1 cellular context compared by ENCODE assay signal in the genomic region with DNA sequence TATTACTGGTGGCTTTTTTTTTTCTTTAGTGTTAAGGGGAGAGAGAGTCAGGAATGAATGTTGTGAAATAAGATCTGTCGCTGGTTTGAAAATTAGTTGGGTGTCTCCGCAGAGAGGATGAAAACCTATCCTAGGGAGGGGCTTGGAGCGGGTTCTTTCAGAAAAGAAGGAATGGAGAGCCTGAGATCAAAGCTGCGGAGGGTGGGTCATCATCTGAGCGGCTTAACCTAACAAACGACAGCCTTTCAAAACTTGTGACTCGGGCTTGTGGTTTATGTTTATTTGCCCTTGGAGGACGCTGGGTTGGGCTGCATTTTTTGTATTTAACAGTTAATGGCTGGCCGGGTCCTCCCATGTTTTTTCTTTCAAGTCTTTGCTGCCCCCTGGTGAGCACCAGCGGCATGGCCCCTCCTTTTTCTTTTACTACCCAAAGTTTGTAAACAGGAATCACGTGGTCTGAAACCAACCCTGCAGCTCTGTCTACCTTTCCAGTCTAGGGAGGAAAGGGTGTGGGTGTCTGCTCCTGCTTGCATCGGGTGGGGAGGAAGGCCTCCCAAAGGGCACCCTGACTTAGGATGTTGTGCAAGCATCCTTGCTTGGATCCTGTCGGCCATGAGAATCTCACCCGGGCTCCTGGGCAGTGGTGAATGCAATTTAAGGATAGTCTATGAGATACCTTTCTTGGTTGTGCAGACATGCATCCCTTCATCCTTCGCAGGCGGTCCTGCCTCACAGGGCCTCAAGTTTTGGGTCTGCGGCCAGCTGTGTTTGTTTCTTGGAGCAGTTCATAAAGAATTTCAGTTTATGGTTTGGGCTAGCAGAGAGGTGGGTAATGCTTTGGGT.
A peak's percentile ranks its signal among the peaks of the same experiment; 100 is the strongest.
TF ChIP-seq lines count a peak whose summit lies in the region.

No MANE protein-coding gene starts in this region.

TF ChIP-seq in HEK293, 187 proteins besides CTCF, POLR2A, EP300 and RAD21 (continued from another document):
- TF ChIP-seq, protein P1, sequence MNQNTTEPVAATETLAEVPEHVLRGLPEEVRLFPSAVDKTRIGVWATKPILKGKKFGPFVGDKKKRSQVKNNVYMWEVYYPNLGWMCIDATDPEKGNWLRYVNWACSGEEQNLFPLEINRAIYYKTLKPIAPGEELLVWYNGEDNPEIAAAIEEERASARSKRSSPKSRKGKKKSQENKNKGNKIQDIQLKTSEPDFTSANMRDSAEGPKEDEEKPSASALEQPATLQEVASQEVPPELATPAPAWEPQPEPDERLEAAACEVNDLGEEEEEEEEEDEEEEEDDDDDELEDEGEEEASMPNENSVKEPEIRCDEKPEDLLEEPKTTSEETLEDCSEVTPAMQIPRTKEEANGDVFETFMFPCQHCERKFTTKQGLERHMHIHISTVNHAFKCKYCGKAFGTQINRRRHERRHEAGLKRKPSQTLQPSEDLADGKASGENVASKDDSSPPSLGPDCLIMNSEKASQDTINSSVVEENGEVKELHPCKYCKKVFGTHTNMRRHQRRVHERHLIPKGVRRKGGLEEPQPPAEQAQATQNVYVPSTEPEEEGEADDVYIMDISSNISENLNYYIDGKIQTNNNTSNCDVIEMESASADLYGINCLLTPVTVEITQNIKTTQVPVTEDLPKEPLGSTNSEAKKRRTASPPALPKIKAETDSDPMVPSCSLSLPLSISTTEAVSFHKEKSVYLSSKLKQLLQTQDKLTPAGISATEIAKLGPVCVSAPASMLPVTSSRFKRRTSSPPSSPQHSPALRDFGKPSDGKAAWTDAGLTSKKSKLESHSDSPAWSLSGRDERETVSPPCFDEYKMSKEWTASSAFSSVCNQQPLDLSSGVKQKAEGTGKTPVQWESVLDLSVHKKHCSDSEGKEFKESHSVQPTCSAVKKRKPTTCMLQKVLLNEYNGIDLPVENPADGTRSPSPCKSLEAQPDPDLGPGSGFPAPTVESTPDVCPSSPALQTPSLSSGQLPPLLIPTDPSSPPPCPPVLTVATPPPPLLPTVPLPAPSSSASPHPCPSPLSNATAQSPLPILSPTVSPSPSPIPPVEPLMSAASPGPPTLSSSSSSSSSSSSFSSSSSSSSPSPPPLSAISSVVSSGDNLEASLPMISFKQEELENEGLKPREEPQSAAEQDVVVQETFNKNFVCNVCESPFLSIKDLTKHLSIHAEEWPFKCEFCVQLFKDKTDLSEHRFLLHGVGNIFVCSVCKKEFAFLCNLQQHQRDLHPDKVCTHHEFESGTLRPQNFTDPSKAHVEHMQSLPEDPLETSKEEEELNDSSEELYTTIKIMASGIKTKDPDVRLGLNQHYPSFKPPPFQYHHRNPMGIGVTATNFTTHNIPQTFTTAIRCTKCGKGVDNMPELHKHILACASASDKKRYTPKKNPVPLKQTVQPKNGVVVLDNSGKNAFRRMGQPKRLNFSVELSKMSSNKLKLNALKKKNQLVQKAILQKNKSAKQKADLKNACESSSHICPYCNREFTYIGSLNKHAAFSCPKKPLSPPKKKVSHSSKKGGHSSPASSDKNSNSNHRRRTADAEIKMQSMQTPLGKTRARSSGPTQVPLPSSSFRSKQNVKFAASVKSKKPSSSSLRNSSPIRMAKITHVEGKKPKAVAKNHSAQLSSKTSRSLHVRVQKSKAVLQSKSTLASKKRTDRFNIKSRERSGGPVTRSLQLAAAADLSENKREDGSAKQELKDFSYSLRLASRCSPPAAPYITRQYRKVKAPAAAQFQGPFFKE (tag by site-specific recombination; IDR thresholded peaks at IDR 0.05; ENCODE audit: borderline replicate concordance): no peak
- TF ChIP-seq, protein P2, sequence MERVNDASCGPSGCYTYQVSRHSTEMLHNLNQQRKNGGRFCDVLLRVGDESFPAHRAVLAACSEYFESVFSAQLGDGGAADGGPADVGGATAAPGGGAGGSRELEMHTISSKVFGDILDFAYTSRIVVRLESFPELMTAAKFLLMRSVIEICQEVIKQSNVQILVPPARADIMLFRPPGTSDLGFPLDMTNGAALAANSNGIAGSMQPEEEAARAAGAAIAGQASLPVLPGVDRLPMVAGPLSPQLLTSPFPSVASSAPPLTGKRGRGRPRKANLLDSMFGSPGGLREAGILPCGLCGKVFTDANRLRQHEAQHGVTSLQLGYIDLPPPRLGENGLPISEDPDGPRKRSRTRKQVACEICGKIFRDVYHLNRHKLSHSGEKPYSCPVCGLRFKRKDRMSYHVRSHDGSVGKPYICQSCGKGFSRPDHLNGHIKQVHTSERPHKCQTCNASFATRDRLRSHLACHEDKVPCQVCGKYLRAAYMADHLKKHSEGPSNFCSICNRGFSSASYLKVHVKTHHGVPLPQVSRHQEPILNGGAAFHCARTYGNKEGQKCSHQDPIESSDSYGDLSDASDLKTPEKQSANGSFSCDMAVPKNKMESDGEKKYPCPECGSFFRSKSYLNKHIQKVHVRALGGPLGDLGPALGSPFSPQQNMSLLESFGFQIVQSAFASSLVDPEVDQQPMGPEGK (tag by site-specific recombination; IDR thresholded peaks at IDR 0.05): peak; percentile 84
- TF ChIP-seq ZNF274 (IDR thresholded peaks at IDR 0.05; ENCODE audit: low read length) (no peak), ZNF274 (tag by site-specific recombination; IDR thresholded peaks at IDR 0.05; ENCODE audit: borderline replicate concordance) (no peak), ZNF138 (tag by site-specific recombination; IDR thresholded peaks at IDR 0.05; ENCODE audit: borderline replicate concordance) (no peak), PRDM1 (tag by site-specific recombination; IDR thresholded peaks at IDR 0.05) (no peak; the same call in 1 of the 2 replicates), OVOL3 (tag by site-specific recombination; IDR thresholded peaks at IDR 0.05) (0 out of 2 replicates have a peak, but pooled peaks have one; percentile 6), ZXDB (tag by site-specific recombination; IDR thresholded peaks at IDR 0.05) (peak; percentile 85), SP3 (tag by site-specific recombination; IDR thresholded peaks at IDR 0.05) (peak; percentile 56), ZEB2 (tag by site-specific recombination; IDR thresholded peaks at IDR 0.05) (peak; percentile 87), ZNF324 (tag by site-specific recombination; IDR thresholded peaks at IDR 0.05) (peak; percentile 57), ZNF660 (tag by site-specific recombination; IDR thresholded peaks at IDR 0.05) (peak; percentile 100), FEZF1 (tag by site-specific recombination; IDR thresholded peaks at IDR 0.05) (peak; percentile 71), ZNF184 (tag by site-specific recombination; IDR thresholded peaks at IDR 0.05) (no peak), WT1 (tag by site-specific recombination; IDR thresholded peaks at IDR 0.05) (peak; percentile 94), ZNF561 (tag by site-specific recombination; IDR thresholded peaks at IDR 0.05; ENCODE audit: borderline replicate concordance) (peak; percentile 89), ZNF629 (tag by site-specific recombination; IDR thresholded peaks at IDR 0.05) (peak; percentile 79), ZNF830 (tag by site-specific recombination; IDR thresholded peaks at IDR 0.05; ENCODE audit: low read depth) (no peak), KLF7 (tag by site-specific recombination; IDR thresholded peaks at IDR 0.05; ENCODE audit: borderline replicate concordance) (peak; percentile 91; the same call in 1 of the 2 replicates)
- TF ChIP-seq, protein P3, sequence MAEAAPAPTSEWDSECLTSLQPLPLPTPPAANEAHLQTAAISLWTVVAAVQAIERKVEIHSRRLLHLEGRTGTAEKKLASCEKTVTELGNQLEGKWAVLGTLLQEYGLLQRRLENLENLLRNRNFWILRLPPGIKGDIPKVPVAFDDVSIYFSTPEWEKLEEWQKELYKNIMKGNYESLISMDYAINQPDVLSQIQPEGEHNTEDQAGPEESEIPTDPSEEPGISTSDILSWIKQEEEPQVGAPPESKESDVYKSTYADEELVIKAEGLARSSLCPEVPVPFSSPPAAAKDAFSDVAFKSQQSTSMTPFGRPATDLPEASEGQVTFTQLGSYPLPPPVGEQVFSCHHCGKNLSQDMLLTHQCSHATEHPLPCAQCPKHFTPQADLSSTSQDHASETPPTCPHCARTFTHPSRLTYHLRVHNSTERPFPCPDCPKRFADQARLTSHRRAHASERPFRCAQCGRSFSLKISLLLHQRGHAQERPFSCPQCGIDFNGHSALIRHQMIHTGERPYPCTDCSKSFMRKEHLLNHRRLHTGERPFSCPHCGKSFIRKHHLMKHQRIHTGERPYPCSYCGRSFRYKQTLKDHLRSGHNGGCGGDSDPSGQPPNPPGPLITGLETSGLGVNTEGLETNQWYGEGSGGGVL (tag by site-specific recombination; IDR thresholded peaks at IDR 0.05): peak; percentile 69
- TF ChIP-seq, protein P4, sequence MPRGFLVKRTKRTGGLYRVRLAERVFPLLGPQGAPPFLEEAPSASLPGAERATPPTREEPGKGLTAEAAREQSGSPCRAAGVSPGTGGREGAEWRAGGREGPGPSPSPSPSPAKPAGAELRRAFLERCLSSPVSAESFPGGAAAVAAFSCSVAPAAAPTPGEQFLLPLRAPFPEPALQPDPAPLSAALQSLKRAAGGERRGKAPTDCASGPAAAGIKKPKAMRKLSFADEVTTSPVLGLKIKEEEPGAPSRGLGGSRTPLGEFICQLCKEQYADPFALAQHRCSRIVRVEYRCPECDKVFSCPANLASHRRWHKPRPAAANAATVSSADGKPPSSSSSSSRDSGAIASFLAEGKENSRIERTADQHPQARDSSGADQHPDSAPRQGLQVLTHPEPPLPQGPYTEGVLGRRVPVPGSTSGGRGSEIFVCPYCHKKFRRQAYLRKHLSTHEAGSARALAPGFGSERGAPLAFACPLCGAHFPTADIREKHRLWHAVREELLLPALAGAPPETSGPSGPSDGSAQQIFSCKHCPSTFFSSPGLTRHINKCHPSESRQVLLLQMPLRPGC (tag by site-specific recombination; IDR thresholded peaks at IDR 0.05): peak; percentile 63
- TF ChIP-seq, protein P5, sequence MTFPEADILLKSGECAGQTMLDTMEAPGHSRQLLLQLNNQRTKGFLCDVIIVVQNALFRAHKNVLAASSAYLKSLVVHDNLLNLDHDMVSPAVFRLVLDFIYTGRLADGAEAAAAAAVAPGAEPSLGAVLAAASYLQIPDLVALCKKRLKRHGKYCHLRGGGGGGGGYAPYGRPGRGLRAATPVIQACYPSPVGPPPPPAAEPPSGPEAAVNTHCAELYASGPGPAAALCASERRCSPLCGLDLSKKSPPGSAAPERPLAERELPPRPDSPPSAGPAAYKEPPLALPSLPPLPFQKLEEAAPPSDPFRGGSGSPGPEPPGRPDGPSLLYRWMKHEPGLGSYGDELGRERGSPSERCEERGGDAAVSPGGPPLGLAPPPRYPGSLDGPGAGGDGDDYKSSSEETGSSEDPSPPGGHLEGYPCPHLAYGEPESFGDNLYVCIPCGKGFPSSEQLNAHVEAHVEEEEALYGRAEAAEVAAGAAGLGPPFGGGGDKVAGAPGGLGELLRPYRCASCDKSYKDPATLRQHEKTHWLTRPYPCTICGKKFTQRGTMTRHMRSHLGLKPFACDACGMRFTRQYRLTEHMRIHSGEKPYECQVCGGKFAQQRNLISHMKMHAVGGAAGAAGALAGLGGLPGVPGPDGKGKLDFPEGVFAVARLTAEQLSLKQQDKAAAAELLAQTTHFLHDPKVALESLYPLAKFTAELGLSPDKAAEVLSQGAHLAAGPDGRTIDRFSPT (tag by site-specific recombination; IDR thresholded peaks at IDR 0.05): no peak
- TF ChIP-seq, protein P6, sequence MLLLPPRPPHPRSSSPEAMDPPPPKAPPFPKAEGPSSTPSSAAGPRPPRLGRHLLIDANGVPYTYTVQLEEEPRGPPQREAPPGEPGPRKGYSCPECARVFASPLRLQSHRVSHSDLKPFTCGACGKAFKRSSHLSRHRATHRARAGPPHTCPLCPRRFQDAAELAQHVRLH (tag by site-specific recombination; IDR thresholded peaks at IDR 0.05): 0 out of 2 replicates have a peak, but pooled peaks have one; percentile 54
- TF ChIP-seq, protein P7, sequence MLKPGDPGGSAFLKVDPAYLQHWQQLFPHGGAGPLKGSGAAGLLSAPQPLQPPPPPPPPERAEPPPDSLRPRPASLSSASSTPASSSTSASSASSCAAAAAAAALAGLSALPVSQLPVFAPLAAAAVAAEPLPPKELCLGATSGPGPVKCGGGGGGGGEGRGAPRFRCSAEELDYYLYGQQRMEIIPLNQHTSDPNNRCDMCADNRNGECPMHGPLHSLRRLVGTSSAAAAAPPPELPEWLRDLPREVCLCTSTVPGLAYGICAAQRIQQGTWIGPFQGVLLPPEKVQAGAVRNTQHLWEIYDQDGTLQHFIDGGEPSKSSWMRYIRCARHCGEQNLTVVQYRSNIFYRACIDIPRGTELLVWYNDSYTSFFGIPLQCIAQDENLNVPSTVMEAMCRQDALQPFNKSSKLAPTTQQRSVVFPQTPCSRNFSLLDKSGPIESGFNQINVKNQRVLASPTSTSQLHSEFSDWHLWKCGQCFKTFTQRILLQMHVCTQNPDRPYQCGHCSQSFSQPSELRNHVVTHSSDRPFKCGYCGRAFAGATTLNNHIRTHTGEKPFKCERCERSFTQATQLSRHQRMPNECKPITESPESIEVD (tag by site-specific recombination; IDR thresholded peaks at IDR 0.05): peak; percentile 97
- TF ChIP-seq, protein P8, sequence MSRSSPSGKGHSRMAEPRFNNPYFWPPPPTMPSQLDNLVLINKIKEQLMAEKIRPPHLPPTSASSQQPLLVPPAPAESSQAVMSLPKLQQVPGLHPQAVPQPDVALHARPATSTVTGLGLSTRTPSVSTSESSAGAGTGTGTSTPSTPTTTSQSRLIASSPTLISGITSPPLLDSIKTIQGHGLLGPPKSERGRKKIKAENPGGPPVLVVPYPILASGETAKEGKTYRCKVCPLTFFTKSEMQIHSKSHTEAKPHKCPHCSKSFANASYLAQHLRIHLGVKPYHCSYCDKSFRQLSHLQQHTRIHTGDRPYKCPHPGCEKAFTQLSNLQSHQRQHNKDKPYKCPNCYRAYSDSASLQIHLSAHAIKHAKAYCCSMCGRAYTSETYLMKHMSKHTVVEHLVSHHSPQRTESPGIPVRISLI (tag by site-specific recombination; IDR thresholded peaks at IDR 0.05): peak; percentile 89
- TF ChIP-seq, protein P9, sequence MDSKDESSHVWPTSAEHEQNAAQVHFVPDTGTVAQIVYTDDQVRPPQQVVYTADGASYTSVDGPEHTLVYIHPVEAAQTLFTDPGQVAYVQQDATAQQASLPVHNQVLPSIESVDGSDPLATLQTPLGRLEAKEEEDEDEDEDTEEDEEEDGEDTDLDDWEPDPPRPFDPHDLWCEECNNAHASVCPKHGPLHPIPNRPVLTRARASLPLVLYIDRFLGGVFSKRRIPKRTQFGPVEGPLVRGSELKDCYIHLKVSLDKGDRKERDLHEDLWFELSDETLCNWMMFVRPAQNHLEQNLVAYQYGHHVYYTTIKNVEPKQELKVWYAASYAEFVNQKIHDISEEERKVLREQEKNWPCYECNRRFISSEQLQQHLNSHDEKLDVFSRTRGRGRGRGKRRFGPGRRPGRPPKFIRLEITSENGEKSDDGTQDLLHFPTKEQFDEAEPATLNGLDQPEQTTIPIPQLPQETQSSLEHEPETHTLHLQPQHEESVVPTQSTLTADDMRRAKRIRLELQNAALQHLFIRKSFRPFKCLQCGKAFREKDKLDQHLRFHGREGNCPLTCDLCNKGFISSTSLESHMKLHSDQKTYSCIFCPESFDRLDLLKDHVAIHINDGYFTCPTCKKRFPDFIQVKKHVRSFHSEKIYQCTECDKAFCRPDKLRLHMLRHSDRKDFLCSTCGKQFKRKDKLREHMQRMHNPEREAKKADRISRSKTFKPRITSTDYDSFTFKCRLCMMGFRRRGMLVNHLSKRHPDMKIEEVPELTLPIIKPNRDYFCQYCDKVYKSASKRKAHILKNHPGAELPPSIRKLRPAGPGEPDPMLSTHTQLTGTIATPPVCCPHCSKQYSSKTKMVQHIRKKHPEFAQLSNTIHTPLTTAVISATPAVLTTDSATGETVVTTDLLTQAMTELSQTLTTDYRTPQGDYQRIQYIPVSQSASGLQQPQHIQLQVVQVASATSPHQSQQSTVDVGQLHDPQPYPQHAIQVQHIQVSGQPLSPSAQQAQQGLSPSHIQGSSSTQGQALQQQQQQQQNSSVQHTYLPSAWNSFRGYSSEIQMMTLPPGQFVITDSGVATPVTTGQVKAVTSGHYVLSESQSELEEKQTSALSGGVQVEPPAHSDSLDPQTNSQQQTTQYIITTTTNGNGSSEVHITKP (tag by site-specific recombination; IDR thresholded peaks at IDR 0.05): peak; percentile 51; the same call in 1 of the 2 replicates
